Comparison of ENCODE assay signal across 13 cellular contexts in the genomic region with DNA sequence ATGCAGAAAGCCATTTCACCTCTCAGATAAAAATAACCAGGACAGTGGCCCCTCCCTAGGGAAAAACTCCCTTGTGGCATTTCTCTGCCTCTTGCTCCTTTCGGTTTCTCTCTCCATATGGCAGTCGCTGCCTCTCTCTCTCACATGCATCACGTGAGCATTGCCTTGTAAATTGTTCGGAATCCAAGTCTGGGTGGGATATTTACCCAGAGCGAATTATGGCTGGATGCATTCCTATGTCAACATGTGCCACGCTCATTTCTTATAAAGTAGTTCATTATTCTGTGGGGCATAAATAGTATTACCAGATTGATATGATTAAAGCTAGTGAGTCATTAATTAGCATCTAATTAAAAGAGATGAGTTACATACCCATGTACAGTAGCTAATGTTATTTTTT.
DNase-seq lines count a peak whose midpoint lies in the region; ATAC-seq and TF ChIP-seq lines count a peak whose summit lies in the region.
"Had no signal": no experiment of that assay in that cellular context is flagged by ENCODE, and none has a peak within 500 bp of the region (broad histone marks: within the 10 kb centered on the region; RNA-seq: fewer than 3 reads in every experiment).

No MANE protein-coding gene starts in this region.

- peaks cover 14% of the 10 kb centered on the region for H3K9me3 Mint-ChIP-seq in natural killer cell treated with Interleukin-12 subunit alpha and Interleukin-12 subunit beta and Interleukin-15 and Interleukin-18, amount 100 ng/mL, for 72 hours
- no peaks in the 10 kb centered on the region for H3K9me3 Mint-ChIP-seq in endothelial cell (ENCODE audit: unreplicated experiment)
- H3K9me3 Mint-ChIP-seq: activated naive CD8-positive, alpha-beta T cell treated with anti-CD3 and anti-CD28 coated beads, Interleukin-2, amount 10 ng/mL, durations not matched to agents 7 days and 5 days had no signal

- intact Hi-C loops in stomach (cut with DNase I; ENCODE audit: low total_unique reads) = no loop called here

- H3K4me1 Mint-ChIP-seq in natural killer cell treated with Interleukin-12 subunit alpha and Interleukin-12 subunit beta and Interleukin-15 and Interleukin-18, amount 100 ng/mL, for 72 hours (ENCODE audit: low read depth in 2 of 2) = no peaks in the 10 kb centered on the region
- no peaks in the 10 kb centered on the region for H3K4me1 Mint-ChIP-seq in endothelial cell (ENCODE audit: unreplicated experiment)
- H3K4me1 Mint-ChIP-seq: activated naive CD8-positive, alpha-beta T cell treated with anti-CD3 and anti-CD28 coated beads, Interleukin-2, amount 10 ng/mL, durations not matched to agents 7 days and 5 days had no signal

- no peaks in the 10 kb centered on the region for H3K27me3 ChIP-seq in stomach
- H3K27me3 ChIP-seq: esophagus muscularis mucosa, ovary, SJSA1 had no signal

- DNase-seq in NCI-H2029 treated with DMSO at 0.1 percent for 48 hours (lab: John Stamatoyannopoulos, UW) (peak; percentile 20), NCI-H2029 (lab: John Stamatoyannopoulos, UW) (no peak), NCI-H748 treated with DMSO at 0.1 percent for 48 hours (lab: John Stamatoyannopoulos, UW) (peak; percentile 22), epithelial cell of prostate (ENCODE audit: low read depth, low spot score) (peak; percentile 6), stomach (peak; percentile 49), endothelial cell (ENCODE audit: low spot score) (no peak)
- DNase-seq in natural killer cell treated with Interleukin-12 subunit alpha and Interleukin-12 subunit beta and Interleukin-15 and Interleukin-18, amount 100 ng/mL, for 72 hours (ENCODE audit: low spot score) = no peak
- DNase-seq in activated T-cell treated with anti-CD3 and anti-CD28 coated beads, Interleukin-2, amount 50 U/mL, for 48 hours = no peak
- DNase-seq: 8988T; activated naive CD8-positive, alpha-beta T cell treated with anti-CD3 and anti-CD28 coated beads, Interleukin-2, amount 10 ng/mL, durations not matched to agents 7 days and 5 days; ovary had no signal

- H3K27ac ChIP-seq in epithelial cell of prostate (no peak overlapping the region), stomach (peak overlapping the region in 1 of 5 donors; percentile 52)
- H3K27ac ChIP-seq: esophagus muscularis mucosa, ovary, SJSA1 had no signal

- H3K36me3 Mint-ChIP-seq in natural killer cell treated with Interleukin-12 subunit alpha and Interleukin-12 subunit beta and Interleukin-15 and Interleukin-18, amount 100 ng/mL, for 72 hours = no peaks in the 10 kb centered on the region
- no peaks in the 10 kb centered on the region for H3K36me3 Mint-ChIP-seq in endothelial cell (ENCODE audit: low read depth, unreplicated experiment)
- H3K36me3 Mint-ChIP-seq: activated naive CD8-positive, alpha-beta T cell treated with anti-CD3 and anti-CD28 coated beads, Interleukin-2, amount 10 ng/mL, durations not matched to agents 7 days and 5 days had no signal

- H3K9me3 ChIP-seq in stomach = no peaks in the 10 kb centered on the region
- H3K9me3 ChIP-seq: ovary, SJSA1 had no signal

- WGBS in stomach, 5 donors = 26 to 40% (median 34%) methylated on average over 6 of the region's 6 CpGs

- no peak for TF ChIP-seq EP300 in stomach (IDR thresholded peaks at IDR 0.05)

- H3K27ac Mint-ChIP-seq in natural killer cell treated with Interleukin-12 subunit alpha and Interleukin-12 subunit beta and Interleukin-15 and Interleukin-18, amount 100 ng/mL, for 72 hours = no peak overlapping the region
- no peak overlapping the region for H3K27ac Mint-ChIP-seq in endothelial cell (ENCODE audit: unreplicated experiment)
- H3K27ac Mint-ChIP-seq: activated naive CD8-positive, alpha-beta T cell treated with anti-CD3 and anti-CD28 coated beads, Interleukin-2, amount 10 ng/mL, durations not matched to agents 7 days and 5 days had no signal

- no peaks in the 10 kb centered on the region for H3K27me3 Mint-ChIP-seq in natural killer cell treated with Interleukin-12 subunit alpha and Interleukin-12 subunit beta and Interleukin-15 and Interleukin-18, amount 100 ng/mL, for 72 hours
- H3K27me3 Mint-ChIP-seq in endothelial cell (ENCODE audit: unreplicated experiment) = no peaks in the 10 kb centered on the region
- H3K27me3 Mint-ChIP-seq: activated naive CD8-positive, alpha-beta T cell treated with anti-CD3 and anti-CD28 coated beads, Interleukin-2, amount 10 ng/mL, durations not matched to agents 7 days and 5 days had no signal

- no peak for TF ChIP-seq CTCF in stomach (IDR thresholded peaks at IDR 0.05)
- no peak for TF ChIP-seq CTCF in endothelial cell (IDR thresholded peaks at IDR 0.05; ENCODE audit: unreplicated experiment)

- no peaks in the 10 kb centered on the region for H3K36me3 ChIP-seq in stomach
- H3K36me3 ChIP-seq: esophagus muscularis mucosa, ovary, SJSA1 had no signal

- ATAC-seq in natural killer cell treated with Interleukin-12 subunit alpha and Interleukin-12 subunit beta and Interleukin-15 and Interleukin-18, amount 100 ng/mL, for 72 hours = no peak

- TF ChIP-seq POLR2A in stomach (IDR thresholded peaks at IDR 0.05) = no peak

- H3K4me1 ChIP-seq in stomach = no peaks in the 10 kb centered on the region
- H3K4me1 ChIP-seq: esophagus muscularis mucosa had no signal

- H3K4me3 Mint-ChIP-seq in natural killer cell treated with Interleukin-12 subunit alpha and Interleukin-12 subunit beta and Interleukin-15 and Interleukin-18, amount 100 ng/mL, for 72 hours = no peak overlapping the region
- no peak overlapping the region for H3K4me3 Mint-ChIP-seq in endothelial cell (ENCODE audit: unreplicated experiment)
- H3K4me3 Mint-ChIP-seq: activated naive CD8-positive, alpha-beta T cell treated with anti-CD3 and anti-CD28 coated beads, Interleukin-2, amount 10 ng/mL, durations not matched to agents 7 days and 5 days had no signal

- H3K4me3 ChIP-seq in stomach = peak overlapping the region in 1 of 4 donors; percentile 11
- H3K4me3 ChIP-seq: esophagus muscularis mucosa, ovary, SJSA1 had no signal

Comparison
In these comparisons a context has a peak if more than half of its experiments do, and no peak if none do; other contexts are left out.
1. DNase-seq: peak in NCI-H2029 treated with DMSO at 0.1 percent for 48 hours (single experiment), NCI-H748 treated with DMSO at 0.1 percent for 48 hours (single experiment), epithelial cell of prostate (single experiment) and stomach (single experiment); none in NCI-H2029 (single experiment), natural killer cell treated with Interleukin-12 subunit alpha and Interleukin-12 subunit beta and Interleukin-15 and Interleukin-18, amount 100 ng/mL, for 72 hours (single experiment), endothelial cell (single experiment) and activated T-cell treated with anti-CD3 and anti-CD28 coated beads, Interleukin-2, amount 50 U/mL, for 48 hours (0 of 2).